In the genomic region with DNA sequence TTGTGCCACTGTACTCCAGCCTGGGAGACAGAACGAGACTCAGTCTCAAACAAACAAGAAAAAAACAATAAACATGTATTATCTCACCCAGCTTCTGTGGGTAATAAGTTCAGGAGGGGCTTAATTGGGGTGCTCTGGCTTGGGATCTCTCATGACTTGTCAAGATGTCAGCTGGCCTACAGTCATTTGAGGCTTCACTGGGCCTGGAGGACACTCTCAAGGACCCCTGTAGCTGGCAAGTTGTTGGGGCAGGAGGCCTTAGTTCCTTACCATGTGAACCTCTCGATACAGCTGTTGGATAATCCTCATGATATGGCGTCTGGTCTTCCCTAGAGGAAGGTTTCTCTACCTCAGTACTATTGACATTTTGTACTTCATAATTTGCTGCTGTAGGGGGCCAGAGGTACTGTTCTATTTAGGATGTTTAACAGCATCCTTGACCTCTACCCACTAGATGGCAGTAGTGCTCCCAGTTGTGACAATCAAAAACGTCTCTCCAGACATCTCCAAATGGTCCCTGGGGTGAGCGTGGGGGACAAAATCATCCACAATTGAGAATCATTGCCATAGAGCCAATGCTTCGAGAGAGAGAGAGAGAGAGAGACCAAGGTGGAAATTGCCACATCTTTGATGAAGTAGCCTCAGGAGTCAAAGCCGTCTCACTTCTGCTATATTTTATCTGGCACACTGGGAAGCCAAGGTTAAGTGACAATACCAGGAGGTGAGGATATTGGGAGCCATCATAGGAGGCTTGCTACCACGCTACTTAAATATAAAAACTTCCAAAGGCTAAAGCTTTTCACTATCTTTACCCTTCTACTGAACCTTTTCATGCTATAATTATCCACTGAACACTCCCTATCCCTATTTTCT, we compare ENCODE assay signal across 7 cellular contexts. TPM values are rescaled to one million over a fixed set of nuclear protein-coding genes. Genes with fewer than 3 reads are reported as not detected.
DNase-seq lines count a peak whose midpoint lies in the region; ATAC-seq lines count a peak whose summit lies in the region.

No MANE protein-coding gene starts in this region.

- peak; percentile 59 for ATAC-seq in GM18502 (IDR thresholded peaks at IDR 0.05; ENCODE audit: poor library complexity, unreplicated experiment)
- ATAC-seq in HG03460 (IDR thresholded peaks at IDR 0.05; ENCODE audit: unreplicated experiment): peak; percentile 74

- peak; percentile 86 for DNase-seq in NCI-H69 (lab: John Stamatoyannopoulos, UW)
- DNase-seq in activated CD4-positive, alpha-beta T cell treated with anti-CD3 and anti-CD28 coated beads for 48 hours: peak; percentile 71
- DNase-seq in dermis blood vessel endothelial cell: peak; percentile 81
- peak; percentile 75 for DNase-seq in medulla oblongata (ENCODE audit: extremely low spot score)
- peak; percentile 70 for DNase-seq in stimulated activated CD8-positive, alpha-beta memory T cell treated with anti-CD3 and anti-CD28 coated beads, Interleukin-4, amount 100 ng/mL, for 48 hours

RNA-seq across cellular contexts. Expression of a gene that starts 23.9 kb away (rescaled TPM):
- total RNA-seq in dermis blood vessel endothelial cell: 81.7 and 84.6 TPM in 2 replicates

RNA-seq across cellular contexts. Expression of a gene that starts 30.1 kb away (rescaled TPM):
- 16.2 and 22.2 TPM in 2 replicates for total RNA-seq in dermis blood vessel endothelial cell

Comparison
In these comparisons a context has a peak if more than half of its experiments do, and no peak if none do; other contexts are left out.
1. Peak in every context shown above with its lines: DNase-seq and ATAC-seq.